In the genomic region with DNA sequence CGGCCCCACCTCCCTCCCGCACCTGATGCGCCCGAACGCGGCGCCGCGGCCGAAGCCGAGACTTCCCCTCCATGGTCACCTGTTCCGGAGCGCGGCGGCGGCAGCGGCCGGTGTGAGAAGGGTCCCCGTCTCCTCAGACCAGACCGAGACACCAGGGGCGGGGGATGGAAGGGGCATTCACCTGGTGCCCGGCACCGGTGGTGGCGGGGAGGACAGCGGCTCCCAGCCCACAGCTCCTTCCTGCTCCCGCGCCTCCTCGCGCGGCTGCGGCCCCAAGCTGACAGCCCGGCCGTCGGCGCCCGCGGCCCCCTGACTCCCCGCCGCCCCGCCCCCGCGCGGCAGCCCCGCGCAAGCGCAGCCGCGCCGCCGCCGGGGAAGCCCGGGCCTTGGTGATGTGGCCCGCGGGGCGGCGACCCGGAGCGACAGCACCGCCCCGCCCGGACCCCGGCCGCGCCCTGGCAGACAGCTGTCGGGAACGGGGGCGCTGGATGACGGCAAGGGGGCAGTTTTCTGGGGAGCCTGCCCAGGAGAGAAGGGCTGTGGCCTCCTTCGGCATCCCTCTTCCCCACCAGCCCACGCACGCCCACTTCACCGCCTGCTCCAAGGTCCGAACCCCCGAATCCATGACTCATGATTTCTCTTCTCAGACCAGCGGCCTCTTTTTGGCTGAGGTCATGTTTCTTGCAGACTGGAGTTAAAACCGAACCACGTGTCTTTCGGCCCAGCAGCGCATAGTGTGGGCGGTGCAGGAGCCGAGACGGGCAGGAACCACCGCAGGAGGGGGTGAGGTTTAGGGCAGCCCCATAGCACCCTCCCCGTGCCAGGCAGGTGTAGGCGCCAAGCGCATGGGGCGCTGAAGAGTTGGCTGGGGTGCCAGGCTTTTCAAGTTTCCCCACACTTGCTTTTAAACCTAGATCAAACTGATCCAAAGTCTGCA, we compare ENCODE assay signal across 8 cellular contexts. TPM values are rescaled to one million over a fixed set of nuclear protein-coding genes. Genes with fewer than 3 reads are reported as not detected.
A peak's percentile ranks its signal among the peaks of the same experiment; 100 is the strongest.
DNase-seq lines count a peak whose midpoint lies in the region; ATAC-seq, FAIRE-seq and TF ChIP-seq lines count a peak whose summit lies in the region.

A gene with protein sequence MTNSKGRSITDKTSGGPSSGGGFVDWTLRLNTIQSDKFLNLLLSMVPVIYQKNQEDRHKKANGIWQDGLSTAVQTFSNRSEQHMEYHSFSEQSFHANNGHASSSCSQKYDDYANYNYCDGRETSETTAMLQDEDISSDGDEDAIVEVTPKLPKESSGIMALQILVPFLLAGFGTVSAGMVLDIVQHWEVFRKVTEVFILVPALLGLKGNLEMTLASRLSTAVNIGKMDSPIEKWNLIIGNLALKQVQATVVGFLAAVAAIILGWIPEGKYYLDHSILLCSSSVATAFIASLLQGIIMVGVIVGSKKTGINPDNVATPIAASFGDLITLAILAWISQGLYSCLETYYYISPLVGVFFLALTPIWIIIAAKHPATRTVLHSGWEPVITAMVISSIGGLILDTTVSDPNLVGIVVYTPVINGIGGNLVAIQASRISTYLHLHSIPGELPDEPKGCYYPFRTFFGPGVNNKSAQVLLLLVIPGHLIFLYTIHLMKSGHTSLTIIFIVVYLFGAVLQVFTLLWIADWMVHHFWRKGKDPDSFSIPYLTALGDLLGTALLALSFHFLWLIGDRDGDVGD (minus strand): TSS at position 282 of the 937 bp plus-strand sequence. CDS start 29,763 bp downstream, outside the sequence.

- H3K4me3 ChIP-seq in A673 (ENCODE audit: low read depth, low read length, poor library complexity, severe bottlenecking) (peak within 1 kb of the TSS; percentile 58), kidney (ENCODE audit: low read length in 2 of 2) (peak within 1 kb of the TSS; percentile 67 to 72)

- intact Hi-C loops in A673 (cut with micrococcal nuclease; ENCODE audit: unreplicated experiment) (no loop called here), kidney (cut with DNase I) (no loop called here)

- H3K27ac ChIP-seq in A673 (ENCODE audit: low read depth, low read length, poor library complexity, severe bottlenecking) (no peak within 1 kb of the TSS), kidney (ENCODE audit: low read depth in 2 of 2, low read length in 2 of 2) (peak within 1 kb of the TSS; percentile 64 to 75)

- H3K4me1 ChIP-seq in A673 (ENCODE audit: insufficient read depth, low read length, poor library complexity, severe bottlenecking) = peaks cover 2% of the 10 kb centered on the region
- peaks cover 3 to 6% of the 10 kb centered on the region in 2 donors for H3K4me1 ChIP-seq in kidney (ENCODE audit: control insufficient read depth in 1 of 2, insufficient read depth in 1 of 2, low read depth in 1 of 2, low read length in 2 of 2)

- POLR2A ChIA-PET in A673 (lab: Charles Lee; ENCODE audit: low non-redundant PET) = no interaction called here

- no TSS peak for BruUV-seq in A673 (replicated peaks; lab: Mats Ljungman, UMichigan)

- H3K9ac ChIP-seq in kidney (ENCODE audit: low read length in 2 of 2) = peak within 1 kb of the TSS; percentile 18 to 51

- TF ChIP-seq CTCF in A673 (conservative IDR thresholded peaks at IDR 0.05; ENCODE audit: low read depth, low read length) = no peak
- TF ChIP-seq CTCF in kidney (IDR thresholded peaks at IDR 0.05; ENCODE audit: borderline replicate concordance, extremely low read depth, insufficient read depth) = no peak

- ATAC-seq in HG02970 (IDR thresholded peaks at IDR 0.05; ENCODE audit: low FRiP score, unreplicated experiment) = peak; percentile 72

- DNase-seq in A673 (ENCODE audit: low spot score) (peak; percentile 68), GM18507 (ENCODE audit: extremely low spot score, insufficient read length, low read depth) (peak; percentile 81), NCI-H2081 treated with DMSO at 0.1 percent for 48 hours (lab: John Stamatoyannopoulos, UW) (peak; percentile 16), cerebellar cortex (ENCODE audit: low spot score) (peak; percentile 57), kidney (peak; percentile 93)
- peak; percentile 57 for DNase-seq in activated CD4-positive, CD25-positive, alpha-beta regulatory T cell treated with anti-CD3 and anti-CD28 coated beads, Interleukin-2, amount 50 U/mL, for 16 hours (ENCODE audit: low read depth, low spot score)
- DNase-seq in stimulated activated CD4-positive, alpha-beta T cell treated with anti-CD3 and anti-CD28 coated beads, Interleukin-15, amount 100 ng/mL, for 24 hours = peak; percentile 86

- H3K9me3 ChIP-seq in A673 (ENCODE audit: low read depth, low read length, poor library complexity, severe bottlenecking) (no peaks in the 10 kb centered on the region), kidney (ENCODE audit: control insufficient read depth in 1 of 2, low read length in 2 of 2) (no peaks in the 10 kb centered on the region)

- FAIRE-seq in GM18507 (lab: Jason Lieb, UNC) (peak; percentile 86), kidney (lab: Jason Lieb, UNC) (no peak)

- H3K27me3 ChIP-seq in A673 (replicated peaks; ENCODE audit: insufficient read depth, low read depth, low read length, poor library complexity) = peaks cover 44% of the 10 kb centered on the region

- H3K36me3 ChIP-seq in A673 (ENCODE audit: insufficient read depth, low read length, poor library complexity, severe bottlenecking) = no peaks in the 10 kb centered on the region
- no peaks in the 10 kb centered on the region for H3K36me3 ChIP-seq in kidney (ENCODE audit: control insufficient read depth in 1 of 2, insufficient read depth in 2 of 2, low read length in 2 of 2)

- CTCF ChIA-PET in A673 (lab: Charles Lee) = interaction anchor here (0.5 to 1.6 kb wide), 2 partner anchors 17 to 576 kb away, joined by 3 to 5 read pairs; no protein-coding TSS in a partner anchor

RNA-seq across cellular contexts. Expression of the gene that starts here (rescaled TPM):
- total RNA-seq in A673 (2021) (0.24 and 0.35 TPM in 2 replicates), kidney (27.6 TPM)
- polyA plus RNA-seq in kidney (ENCODE audit: insufficient read depth, low read depth, low replicate concordance) = 3.2 TPM

Comparison
In these comparisons a context has a peak if more than half of its experiments do, and no peak if none do; other contexts are left out.
1. RNA of the gene that starts here (total RNA-seq): 27.6 TPM in kidney (single experiment); 0.24 to 0.35 TPM in A673; every median in the first group is over 10 times any median in the second.
2. Peak in DNase-seq and H3K4me3 ChIP-seq in A673; RNA of the gene not detected or under 1 TPM.
3. DNase-seq: peak in every context shown above with its lines; median percentile 93 in kidney; 86 in stimulated activated CD4-positive, alpha-beta T cell treated with anti-CD3 and anti-CD28 coated beads, Interleukin-15, amount 100 ng/mL, for 24 hours; 81 in GM18507; 68 in A673; 57 in activated CD4-positive, CD25-positive, alpha-beta regulatory T cell treated with anti-CD3 and anti-CD28 coated beads, Interleukin-2, amount 50 U/mL, for 16 hours; 57 in cerebellar cortex; 16 in NCI-H2081 treated with DMSO at 0.1 percent for 48 hours.